In genomic region chr6:125155344-125155743, GRCh38 we compare ENCODE assay signal across 20 cellular contexts. TPM values are rescaled to one million over a fixed set of nuclear protein-coding genes. Genes with fewer than 3 reads are reported as not detected.
DNase-seq lines count a peak whose midpoint lies in the region; ATAC-seq and TF ChIP-seq lines count a peak whose summit lies in the region.
"Had no signal": no experiment of that assay in that cellular context is flagged by ENCODE, and none has a peak within 500 bp of the region (broad histone marks: within the 10 kb centered on the region; RNA-seq: fewer than 3 reads in every experiment).

No MANE protein-coding gene starts in this region.

- CTCF ChIA-PET in PC-3 (lab: Charles Lee): no interaction called here

- peaks cover 4% of the 10 kb centered on the region; the same call in 1 of the 2 replicates for H3K4me1 ChIP-seq in PC-3 (ENCODE audit: insufficient read depth, low read length)
- H3K4me1 ChIP-seq in parathyroid adenoma: peaks cover 4% of the 10 kb centered on the region

- DNase-seq in PC-3: no peak
- DNase-seq in endothelial cell (ENCODE audit: low spot score): no peak
- DNase-seq in occipital lobe (lab: John Stamatoyannopoulos, UW): no peak
- no peak for DNase-seq in activated effector memory CD4-positive, alpha-beta T cell treated with anti-CD3 and anti-CD28 coated beads, Interleukin-2, amount 50 U/mL, for 16 hours
- DNase-seq: activated CD4-positive, CD25-positive, alpha-beta regulatory T cell; activated CD8-positive, alpha-beta memory T cell treated with anti-CD3 and anti-CD28 coated beads for 24 hours; CD8-positive, alpha-beta memory T cell; central memory CD4-positive, alpha-beta T cell; effector memory CD8-positive, alpha-beta T cell; HFFc6; NCI-H1092 treated with DMSO at 0.1 percent for 48 hours; T-helper 17 cell had no signal

- peak overlapping the region; percentile 96 for H3K4me3 Mint-ChIP-seq in endothelial cell (ENCODE audit: unreplicated experiment)

- H3K27me3 Mint-ChIP-seq in endothelial cell (ENCODE audit: unreplicated experiment): peaks cover 4% of the 10 kb centered on the region

- intact Hi-C loops in PC-3 (cut with micrococcal nuclease): loop anchor here (2.0 kb wide), 1 partner anchor 103 kb away; no protein-coding TSS in a partner anchor

- BruUV-seq in PC-3 (replicated peaks; lab: Mats Ljungman, UMichigan): no TSS peak

- H3K9me3 ChIP-seq in PC-3 (ENCODE audit: low read length) (no peaks in the 10 kb centered on the region), parathyroid adenoma (ENCODE audit: control insufficient read depth, low read length) (no peaks in the 10 kb centered on the region)
- H3K9me3 ChIP-seq: gastroesophageal sphincter had no signal

- H3K36me3 ChIP-seq in PC-3 (ENCODE audit: low read depth, low read length): no peaks in the 10 kb centered on the region
- H3K36me3 ChIP-seq in parathyroid adenoma (ENCODE audit: control insufficient read depth, insufficient read depth, low read length): no peaks in the 10 kb centered on the region
- H3K36me3 ChIP-seq: gastroesophageal sphincter, right atrium auricular region had no signal

- H3K4me1 Mint-ChIP-seq in endothelial cell (ENCODE audit: unreplicated experiment): peaks cover 17% of the 10 kb centered on the region
- H3K4me1 Mint-ChIP-seq: T-helper 17 cell had no signal

- H3K27me3 ChIP-seq in PC-3 (ENCODE audit: low read length) (no peaks in the 10 kb centered on the region), parathyroid adenoma (ENCODE audit: control insufficient read depth, insufficient read depth, low read length) (no peaks in the 10 kb centered on the region)
- H3K27me3 ChIP-seq: gastroesophageal sphincter, right atrium auricular region had no signal

- H4K20me1 ChIP-seq in PC-3 (ENCODE audit: low read length): no peaks in the 10 kb centered on the region

- no peaks in the 10 kb centered on the region for H3K9me2 ChIP-seq in PC-3 (replicated peaks; ENCODE audit: low read length)

- POLR2A ChIA-PET in PC-3 (lab: Charles Lee; ENCODE audit: unreplicated experiment): no interaction called here

- peak overlapping the region; percentile 86; the same call in 1 of the 2 replicates for H3K4me3 ChIP-seq in PC-3 (ENCODE audit: low read length)
- H3K4me3 ChIP-seq in parathyroid adenoma (ENCODE audit: low read depth, low read length): peak overlapping the region; percentile 76

- no peaks in the 10 kb centered on the region for H3K79me2 ChIP-seq in PC-3 (ENCODE audit: low read length)
- H3K79me2 ChIP-seq in parathyroid adenoma: no peaks in the 10 kb centered on the region

- H3F3A ChIP-seq in PC-3 (ENCODE audit: low read length, unreplicated experiment): no peaks in the 10 kb centered on the region

- no peak overlapping the region for H2AFZ ChIP-seq in PC-3 (ENCODE audit: low read length)
- H2AFZ ChIP-seq in parathyroid adenoma: peak overlapping the region; percentile 94

- peak overlapping the region; percentile 74 for H3K27ac Mint-ChIP-seq in endothelial cell (ENCODE audit: unreplicated experiment)
- H3K27ac Mint-ChIP-seq: effector memory CD8-positive, alpha-beta T cell; HFFc6; T-helper 17 cell had no signal

- H3K9ac ChIP-seq in PC-3 (ENCODE audit: low read length): no peak overlapping the region
- H3K9ac ChIP-seq in parathyroid adenoma: no peak overlapping the region

- peaks cover 15% of the 10 kb centered on the region for H3K36me3 Mint-ChIP-seq in endothelial cell (ENCODE audit: low read depth, unreplicated experiment)
- H3K36me3 Mint-ChIP-seq: CD8-positive, alpha-beta memory T cell had no signal

- peak overlapping the region; percentile 98 for H3K4me2 ChIP-seq in PC-3 (ENCODE audit: low read length)
- peak overlapping the region; percentile 91 for H3K4me2 ChIP-seq in parathyroid adenoma (ENCODE audit: low read length)

- TF ChIP-seq CTCF in 22Rv1 (IDR thresholded peaks at IDR 0.05) (no peak), PC-3 (conservative IDR thresholded peaks at IDR 0.05; ENCODE audit: low read depth, low read length) (no peak), endothelial cell (IDR thresholded peaks at IDR 0.05; ENCODE audit: unreplicated experiment) (no peak), parathyroid adenoma (IDR thresholded peaks at IDR 0.05) (no peak)

- ATAC-seq in PC-3: no peak
- ATAC-seq in GM19035 (IDR thresholded peaks at IDR 0.05; ENCODE audit: unreplicated experiment): no peak
- ATAC-seq in HG03175 (IDR thresholded peaks at IDR 0.05; ENCODE audit: unreplicated experiment): no peak
- ATAC-seq: gastroesophageal sphincter; stimulated activated naive CD8-positive, alpha-beta T cell treated with anti-CD3 and anti-CD28 coated beads, Interleukin-15, Interleukin-2, amounts not matched to agents 100 U/mL and 50 U/mL, for 24 hours had no signal

- H3K9me3 Mint-ChIP-seq in endothelial cell (ENCODE audit: unreplicated experiment): no peaks in the 10 kb centered on the region
- H3K9me3 Mint-ChIP-seq: CD8-positive, alpha-beta memory T cell; effector memory CD8-positive, alpha-beta T cell; HFFc6 had no signal

- H3K27ac ChIP-seq in 22Rv1 (peak overlapping the region; percentile 59), PC-3 (ENCODE audit: low read length) (no peak overlapping the region), parathyroid adenoma (peak overlapping the region; percentile 80)
- H3K27ac ChIP-seq: HL-60 had no signal

RNA-seq across cellular contexts. Expression of gene TPD52L1, which starts 1.8 kb away (rescaled TPM):
- total RNA-seq in PC-3 (2014; rRNA removed): 39.4 and 41.4 TPM in 2 replicates
- total RNA-seq in endothelial cell (ENCODE audit: unreplicated experiment): 118 TPM
- 1.4 TPM for total RNA-seq in occipital lobe
- total RNA-seq: CD8-positive, alpha-beta memory T cell; T-helper 17 cell had no signal

Comparison
In these comparisons a context has a peak if more than half of its experiments do, and no peak if none do; other contexts are left out.
1. RNA of gene TPD52L1, which starts 1.8 kb away (total RNA-seq): 118 TPM in endothelial cell (single experiment) and 39.4 to 41.4 TPM in PC-3; 1.4 TPM in occipital lobe (single experiment); every median in the first group is over 10 times any median in the second.